1 cellular context compared by ENCODE assay signal in the genomic region with DNA sequence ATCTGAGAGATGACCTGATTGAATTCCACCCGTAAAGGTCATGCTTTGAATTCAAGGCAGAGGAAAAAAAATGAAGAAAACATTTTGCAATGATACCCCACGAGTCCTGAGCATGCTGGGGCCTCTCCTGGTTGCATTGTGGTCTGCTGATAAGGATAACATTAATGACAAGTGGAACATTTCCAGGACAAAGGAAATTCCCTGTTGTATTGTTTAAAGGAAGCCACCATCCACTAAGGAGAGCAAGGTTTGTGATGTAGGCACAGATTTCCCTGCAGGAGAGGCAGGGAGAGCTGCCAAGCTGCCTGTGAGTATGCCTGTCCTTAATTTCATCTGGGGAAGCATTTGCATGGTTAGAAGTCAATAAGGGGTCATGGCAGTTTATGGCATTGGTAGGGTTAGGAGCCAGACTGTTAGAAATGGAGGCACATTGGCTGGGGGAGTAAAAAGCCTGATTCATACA.
TF ChIP-seq lines count a peak whose summit lies in the region.

No MANE protein-coding gene starts in this region.

TF ChIP-seq in GM23338, 12 proteins besides CTCF, POLR2A, EP300 and RAD21 (continued from another document):
- TF ChIP-seq, protein P1, sequence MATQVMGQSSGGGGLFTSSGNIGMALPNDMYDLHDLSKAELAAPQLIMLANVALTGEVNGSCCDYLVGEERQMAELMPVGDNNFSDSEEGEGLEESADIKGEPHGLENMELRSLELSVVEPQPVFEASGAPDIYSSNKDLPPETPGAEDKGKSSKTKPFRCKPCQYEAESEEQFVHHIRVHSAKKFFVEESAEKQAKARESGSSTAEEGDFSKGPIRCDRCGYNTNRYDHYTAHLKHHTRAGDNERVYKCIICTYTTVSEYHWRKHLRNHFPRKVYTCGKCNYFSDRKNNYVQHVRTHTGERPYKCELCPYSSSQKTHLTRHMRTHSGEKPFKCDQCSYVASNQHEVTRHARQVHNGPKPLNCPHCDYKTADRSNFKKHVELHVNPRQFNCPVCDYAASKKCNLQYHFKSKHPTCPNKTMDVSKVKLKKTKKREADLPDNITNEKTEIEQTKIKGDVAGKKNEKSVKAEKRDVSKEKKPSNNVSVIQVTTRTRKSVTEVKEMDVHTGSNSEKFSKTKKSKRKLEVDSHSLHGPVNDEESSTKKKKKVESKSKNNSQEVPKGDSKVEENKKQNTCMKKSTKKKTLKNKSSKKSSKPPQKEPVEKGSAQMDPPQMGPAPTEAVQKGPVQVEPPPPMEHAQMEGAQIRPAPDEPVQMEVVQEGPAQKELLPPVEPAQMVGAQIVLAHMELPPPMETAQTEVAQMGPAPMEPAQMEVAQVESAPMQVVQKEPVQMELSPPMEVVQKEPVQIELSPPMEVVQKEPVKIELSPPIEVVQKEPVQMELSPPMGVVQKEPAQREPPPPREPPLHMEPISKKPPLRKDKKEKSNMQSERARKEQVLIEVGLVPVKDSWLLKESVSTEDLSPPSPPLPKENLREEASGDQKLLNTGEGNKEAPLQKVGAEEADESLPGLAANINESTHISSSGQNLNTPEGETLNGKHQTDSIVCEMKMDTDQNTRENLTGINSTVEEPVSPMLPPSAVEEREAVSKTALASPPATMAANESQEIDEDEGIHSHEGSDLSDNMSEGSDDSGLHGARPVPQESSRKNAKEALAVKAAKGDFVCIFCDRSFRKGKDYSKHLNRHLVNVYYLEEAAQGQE (IDR thresholded peaks at IDR 0.05; ENCODE audit: unreplicated experiment): no peak
- no peak for TF ChIP-seq ZNF114 (CRISPR knock-in tag; IDR thresholded peaks at IDR 0.05)
